In genomic region chr5:31638748-31639418, GRCh38 we compare ENCODE assay signal across 8 cellular contexts. TPM values are rescaled to one million over a fixed set of nuclear protein-coding genes. Genes with fewer than 3 reads are reported as not detected.
DNase-seq lines count a peak whose midpoint lies in the region; ATAC-seq and TF ChIP-seq lines count a peak whose summit lies in the region.

Gene PDZD2, plus strand, starts transcription at chr5:31639131.

- H3K9me3 ChIP-seq in ascending aorta: no peaks in the 10 kb centered on the region
- H3K9me3 ChIP-seq in sigmoid colon: no peaks in the 10 kb centered on the region

- H3K27ac ChIP-seq in ascending aorta (peak within 1 kb of the TSS; percentile 68 to 69), sigmoid colon (peak within 1 kb of the TSS in 2 of 4 donors; percentile 31 to 42)

- H3K4me3 ChIP-seq in ascending aorta (peak within 1 kb of the TSS; percentile 81), sigmoid colon (peak within 1 kb of the TSS; percentile 39 to 73 (median 53))

- DNase-seq in NCI-H1417 (lab: John Stamatoyannopoulos, UW) (peak; percentile 47 to 92 (median 90)), T-helper 22 cell (ENCODE audit: low read depth) (peak; percentile 69), ascending aorta (ENCODE audit: low spot score in 2 of 2) (peak in 1 of 2 donors; percentile 89), hypothalamus (lab: John Stamatoyannopoulos, UW) (peak; percentile 31 to 90 (median 75)), sigmoid colon (peak; percentile 84), dedifferentiated amniotic fluid mesenchymal stem cell (ENCODE audit: extremely low spot score) (no peak)

- TF ChIP-seq CTCF in GM12874 (IDR thresholded peaks at IDR 0.05; ENCODE audit: insufficient read depth, low read depth, low read length): peak; percentile 45; the same call in 1 of the 2 replicates
- TF ChIP-seq CTCF in ascending aorta (IDR thresholded peaks at IDR 0.05): peak; percentile 26 to 59 (median 56)
- peak in 1 of 4 experiments; percentile 40 for TF ChIP-seq CTCF in sigmoid colon (IDR thresholded peaks at IDR 0.05)

- intact Hi-C loops in ascending aorta (cut with DNase I) (loop anchor here (1.0 to 5.0 kb wide), 4 partner anchors 24 to 442 kb away; no protein-coding TSS in a partner anchor), sigmoid colon (cut with DNase I) (no loop called here)

- H3K27me3 ChIP-seq in ascending aorta (no peaks in the 10 kb centered on the region), sigmoid colon (no peaks in the 10 kb centered on the region)

- no peak for TF ChIP-seq POLR2A in sigmoid colon (IDR thresholded peaks at IDR 0.05)

- H3K36me3 ChIP-seq in ascending aorta (no peaks in the 10 kb centered on the region), sigmoid colon (no peaks in the 10 kb centered on the region)

- peaks cover 5 to 6% of the 10 kb centered on the region in 2 donors for H3K4me1 ChIP-seq in ascending aorta
- peaks cover 0 to 17% (median 13%) of the 10 kb centered on the region in 4 donors for H3K4me1 ChIP-seq in sigmoid colon

- peak; percentile 74 for ATAC-seq in HG02678 (IDR thresholded peaks at IDR 0.05; ENCODE audit: unreplicated experiment)

- 0 to 1% methylated on average over 70 of the region's 70 CpGs for WGBS in sigmoid colon, 2 donors

- no peak for TF ChIP-seq EP300 in sigmoid colon (IDR thresholded peaks at IDR 0.05)

RNA-seq across cellular contexts. Expression of gene PDZD2, which starts in this region (rescaled TPM):
- total RNA-seq in ascending aorta (8.1 TPM), sigmoid colon (10 to 100 TPM in 2 of 4 donors, 1 to 10 TPM in 2; 7.1 to 11.7 (median 10.0) TPM)
- polyA plus RNA-seq in sigmoid colon: 1 to 10 TPM; 1.2 to 2.1 (median 1.9) TPM
